In the genomic region with DNA sequence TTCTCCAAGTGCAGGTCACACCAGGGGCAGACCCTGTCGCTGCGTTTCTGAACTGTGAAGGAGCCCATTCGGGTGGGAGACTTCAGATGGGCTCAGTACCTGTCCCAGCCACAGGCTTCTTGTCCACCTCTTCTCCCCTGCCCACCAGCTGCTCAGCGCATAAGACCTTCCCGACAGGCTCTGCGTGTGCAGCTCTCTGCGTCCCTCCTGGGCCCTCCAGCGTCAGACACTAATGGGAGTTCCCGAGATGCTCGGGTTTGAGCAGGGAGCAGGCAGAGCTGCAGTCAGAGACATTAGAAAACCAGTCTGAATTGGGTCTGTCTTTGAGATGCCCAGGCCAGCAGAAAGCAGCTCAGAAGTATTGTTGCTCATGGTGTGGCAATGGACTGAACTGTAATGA, we compare ENCODE assay signal across 25 cellular contexts. TPM values are rescaled to one million over a fixed set of nuclear protein-coding genes. Genes with fewer than 3 reads are reported as not detected.
DNase-seq lines count a peak whose midpoint lies in the region; ATAC-seq and TF ChIP-seq lines count a peak whose summit lies in the region.
"Had no signal": no experiment of that assay in that cellular context is flagged by ENCODE, and none has a peak within 500 bp of the region (broad histone marks: within the 10 kb centered on the region; RNA-seq: fewer than 3 reads in every experiment).

No MANE protein-coding gene starts in this region.

- TSS peak; percentile 16 for BruUV-seq in PC-3 (replicated peaks; lab: Mats Ljungman, UMichigan)

- no peaks in the 10 kb centered on the region for H3K79me2 ChIP-seq in PC-3 (ENCODE audit: low read length)
- no peaks in the 10 kb centered on the region for H3K79me2 ChIP-seq in hepatocyte

- TF ChIP-seq EP300 in stomach (IDR thresholded peaks at IDR 0.05) = no peak

- H3F3A ChIP-seq in PC-3 (ENCODE audit: low read length, unreplicated experiment) = no peaks in the 10 kb centered on the region

- H4K20me1 ChIP-seq in PC-3 (ENCODE audit: low read length) (no peaks in the 10 kb centered on the region), hepatocyte (ENCODE audit: insufficient read depth, poor library complexity, severe bottlenecking) (no peaks in the 10 kb centered on the region)

- no peak overlapping the region for H3K4me3 Mint-ChIP-seq in activated T-helper 1 cell treated with anti-CD3 and anti-CD28 coated beads, Interleukin-12 subunit alpha, Interleukin-12 subunit beta, Interleukin-2, Interleukin-4 antibody, amounts not matched to agents 30 ng/mL and 10 ng/mL and 1 ng/mL, durations not matched to agents 14 hours and 24 hours and 36 hours
- H3K4me3 Mint-ChIP-seq: activated naive CD4-positive, alpha-beta T cell treated with anti-CD3 and anti-CD28 coated beads for 36 hours; CD4-positive, alpha-beta memory T cell; central memory CD8-positive, alpha-beta T cell; nephron progenitor cell had no signal

- TF ChIP-seq POLR2A in stomach (IDR thresholded peaks at IDR 0.05) = no peak

- no peak for ATAC-seq in PC-3
- ATAC-seq: esophagus mucosa, left lobe of liver had no signal

- no peak overlapping the region for H3K27ac ChIP-seq in PC-3 (ENCODE audit: low read length)
- peak overlapping the region; percentile 88 for H3K27ac ChIP-seq in hepatocyte
- peak overlapping the region in 4 of 5 donors; percentile 21 to 80 (median 46) for H3K27ac ChIP-seq in stomach
- H3K27ac ChIP-seq: VCaP had no signal

- H3K4me1 ChIP-seq in PC-3 (ENCODE audit: insufficient read depth, low read length) (peaks cover 1% of the 10 kb centered on the region), hepatocyte (ENCODE audit: insufficient read depth) (peaks cover 52% of the 10 kb centered on the region), stomach (peaks cover under 1 to 74% (median 48%) of the 10 kb centered on the region in 4 donors)
- H3K4me1 ChIP-seq: prostate gland had no signal

- H3K36me3 Mint-ChIP-seq in activated T-helper 1 cell treated with anti-CD3 and anti-CD28 coated beads, Interleukin-12 subunit alpha, Interleukin-12 subunit beta, Interleukin-2, Interleukin-4 antibody, amounts not matched to agents 30 ng/mL and 10 ng/mL and 1 ng/mL, durations not matched to agents 14 hours and 24 hours and 36 hours (ENCODE audit: low read depth) = no peaks in the 10 kb centered on the region

- no peak overlapping the region for H2AFZ ChIP-seq in PC-3 (ENCODE audit: low read length)
- H2AFZ ChIP-seq in hepatocyte = no peak overlapping the region

- 84% methylated on average over 10 of the region's 10 CpGs for WGBS in hepatocyte (ENCODE audit: low lambda C conversion rate, missing lambda C conversion rate)
- WGBS in stomach, 5 donors = 77 to 91% (median 89%) methylated on average over 10 of the region's 10 CpGs

- intact Hi-C loops in PC-3 (cut with micrococcal nuclease) (no loop called here), stomach (cut with DNase I; ENCODE audit: low total_unique reads) (no loop called here)
- intact Hi-C loops in activated T-helper 1 cell treated with anti-CD3 and anti-CD28 coated beads, Interleukin-12 subunit alpha, Interleukin-12 subunit beta, Interleukin-2, Interleukin-4 antibody, amounts not matched to agents 30 ng/mL and 10 ng/mL and 1 ng/mL, durations not matched to agents 14 hours and 24 hours and 36 hours (cut with micrococcal nuclease) = no loop called here

- no peaks in the 10 kb centered on the region for H3K9me2 ChIP-seq in PC-3 (replicated peaks; ENCODE audit: low read length)
- H3K9me2 ChIP-seq in hepatocyte (replicated peaks; ENCODE audit: insufficient read depth) = no peaks in the 10 kb centered on the region

- TF ChIP-seq CTCF in PC-3 (conservative IDR thresholded peaks at IDR 0.05; ENCODE audit: low read depth, low read length) (no peak), hepatocyte (IDR thresholded peaks at IDR 0.05; ENCODE audit: poor library complexity) (no peak), stomach (IDR thresholded peaks at IDR 0.05) (no peak)

- H3K27ac Mint-ChIP-seq in activated T-helper 1 cell treated with anti-CD3 and anti-CD28 coated beads, Interleukin-12 subunit alpha, Interleukin-12 subunit beta, Interleukin-2, Interleukin-4 antibody, amounts not matched to agents 30 ng/mL and 10 ng/mL and 1 ng/mL, durations not matched to agents 14 hours and 24 hours and 36 hours = no peak overlapping the region
- H3K27ac Mint-ChIP-seq: activated naive CD4-positive, alpha-beta T cell treated with anti-CD3 and anti-CD28 coated beads for 36 hours; CD4-positive, alpha-beta memory T cell had no signal

- H3K27me3 ChIP-seq in PC-3 (ENCODE audit: low read length) (no peaks in the 10 kb centered on the region), hepatocyte (no peaks in the 10 kb centered on the region), stomach (no peaks in the 10 kb centered on the region)

- H3K36me3 ChIP-seq in PC-3 (ENCODE audit: low read depth, low read length) (no peaks in the 10 kb centered on the region; the same call in 1 of the 2 replicates), hepatocyte (replicated peaks; ENCODE audit: insufficient read depth, low read depth) (no peaks in the 10 kb centered on the region), stomach (peaks cover 27 to 58% (median 51%) of the 10 kb centered on the region in 4 donors)
- H3K36me3 ChIP-seq: prostate gland had no signal

- H3K27me3 Mint-ChIP-seq in activated T-helper 1 cell treated with anti-CD3 and anti-CD28 coated beads, Interleukin-12 subunit alpha, Interleukin-12 subunit beta, Interleukin-2, Interleukin-4 antibody, amounts not matched to agents 30 ng/mL and 10 ng/mL and 1 ng/mL, durations not matched to agents 14 hours and 24 hours and 36 hours (ENCODE audit: insufficient read depth) = peaks cover 8% of the 10 kb centered on the region
- H3K27me3 Mint-ChIP-seq: CD4-positive, alpha-beta memory T cell; central memory CD8-positive, alpha-beta T cell had no signal

- H3K4me3 ChIP-seq in PC-3 (ENCODE audit: low read length) (no peak overlapping the region), hepatocyte (no peak overlapping the region), stomach (no peak overlapping the region)
- H3K4me3 ChIP-seq: HAP-1, prostate gland had no signal

- no peaks in the 10 kb centered on the region for H3K4me1 Mint-ChIP-seq in activated T-helper 1 cell treated with anti-CD3 and anti-CD28 coated beads, Interleukin-12 subunit alpha, Interleukin-12 subunit beta, Interleukin-2, Interleukin-4 antibody, amounts not matched to agents 30 ng/mL and 10 ng/mL and 1 ng/mL, durations not matched to agents 14 hours and 24 hours and 36 hours (ENCODE audit: low read depth)

- H3K9ac ChIP-seq in PC-3 (ENCODE audit: low read length) = no peak overlapping the region

- CTCF ChIA-PET in PC-3 (lab: Charles Lee) = interaction anchor here (0.6 kb wide), 1 partner anchor 28 kb away, joined by 5 read pairs; no protein-coding TSS in a partner anchor

- POLR2A ChIA-PET in PC-3 (lab: Charles Lee; ENCODE audit: unreplicated experiment) = no interaction called here

- peak; percentile 17 for DNase-seq in D341Med (ENCODE audit: low spot score)
- no peak for DNase-seq in PC-3
- DNase-seq in hepatocyte (ENCODE audit: low spot score) = peak; percentile 1
- DNase-seq in stomach = peak; percentile 20
- no peak for DNase-seq in NCI-H1436 (lab: John Stamatoyannopoulos, UW)
- no peak for DNase-seq in activated T-helper 1 cell treated with anti-CD3 and anti-CD28 coated beads, Interleukin-12 subunit alpha, Interleukin-12 subunit beta, Interleukin-2, Interleukin-4 antibody, amounts not matched to agents 30 ng/mL and 10 ng/mL and 1 ng/mL, durations not matched to agents 14 hours and 24 hours and 36 hours (ENCODE audit: low spot score)
- DNase-seq in globus pallidus (ENCODE audit: low spot score) = no peak
- no peak for DNase-seq in amygdala (lab: John Stamatoyannopoulos, UW)
- DNase-seq: activated CD4-positive, alpha-beta T cell treated with anti-CD3 and anti-CD28 coated beads, Interleukin-2, amount 50 U/mL, for 4 hours; activated naive CD4-positive, alpha-beta T cell treated with anti-CD3 and anti-CD28 coated beads for 36 hours; CD4-positive, alpha-beta memory T cell; DMS79; midbrain; NCI-H1105 treated with DMSO at 0.1 percent for 48 hours; NCI-H510A; nephron progenitor cell; stimulated activated CD4-positive, alpha-beta T cell treated with anti-CD3 and anti-CD28 coated beads, Interleukin-4, amount 100 ng/mL, for 24 hours had no signal

- no peaks in the 10 kb centered on the region for H3K9me3 Mint-ChIP-seq in activated T-helper 1 cell treated with anti-CD3 and anti-CD28 coated beads, Interleukin-12 subunit alpha, Interleukin-12 subunit beta, Interleukin-2, Interleukin-4 antibody, amounts not matched to agents 30 ng/mL and 10 ng/mL and 1 ng/mL, durations not matched to agents 14 hours and 24 hours and 36 hours
- H3K9me3 Mint-ChIP-seq: activated naive CD4-positive, alpha-beta T cell treated with anti-CD3 and anti-CD28 coated beads for 36 hours; CD4-positive, alpha-beta memory T cell; central memory CD8-positive, alpha-beta T cell; nephron progenitor cell had no signal

- H3K4me2 ChIP-seq in PC-3 (ENCODE audit: low read length) = no peak overlapping the region
- no peak overlapping the region for H3K4me2 ChIP-seq in hepatocyte

- H3K9me3 ChIP-seq in PC-3 (ENCODE audit: low read length) (no peaks in the 10 kb centered on the region), hepatocyte (ENCODE audit: low read depth) (no peaks in the 10 kb centered on the region), stomach (no peaks in the 10 kb centered on the region)
- H3K9me3 ChIP-seq: HAP-1, prostate gland had no signal

RNA-seq across cellular contexts. Expression of a gene that starts 50.4 kb away (rescaled TPM):
- total RNA-seq in PC-3 (2014; rRNA removed) (1.3 and 1.7 TPM in 2 replicates), hepatocyte (not detected in 2 replicates), stomach (under 1 TPM in 1 of 5 donors, not detected in 4; 0.73 TPM)
- polyA plus RNA-seq in hepatocyte (not detected in 2 replicates), stomach (under 1 TPM in 1 of 3 donors, not detected in 2; 0.25 TPM)
- total RNA-seq in activated T-helper 1 cell treated with anti-CD3 and anti-CD28 coated beads, Interleukin-12 subunit alpha, Interleukin-12 subunit beta, Interleukin-2, Interleukin-4 antibody, amounts not matched to agents 30 ng/mL and 10 ng/mL and 1 ng/mL, durations not matched to agents 14 hours and 24 hours and 36 hours = not detected in 2 replicates
- total RNA-seq: activated naive CD4-positive, alpha-beta T cell treated with anti-CD3 and anti-CD28 coated beads for 36 hours; CD4-positive, alpha-beta memory T cell; esophagus mucosa; left lobe of liver; skeletal muscle tissue; T-helper 2 cell treated with Interferon-gamma antibody and Interleukin-4, amounts not matched to agents 100 ng/mL and 5 ng/mL, for 36 hours had no signal
- polyA plus RNA-seq: CD4-positive, alpha-beta memory T cell had no signal

Comparison
In these comparisons a context has a peak if more than half of its experiments do, and no peak if none do; other contexts are left out.
1. DNase-seq: peak in D341Med (single experiment), hepatocyte (single experiment) and stomach (single experiment); none in PC-3 (single experiment), NCI-H1436 (single experiment), activated T-helper 1 cell treated with anti-CD3 and anti-CD28 coated beads, Interleukin-12 subunit alpha, Interleukin-12 subunit beta, Interleukin-2, Interleukin-4 antibody, amounts not matched to agents 30 ng/mL and 10 ng/mL and 1 ng/mL, durations not matched to agents 14 hours and 24 hours and 36 hours (single experiment), globus pallidus (single experiment) and amygdala (0 of 56).